In the genomic region with DNA sequence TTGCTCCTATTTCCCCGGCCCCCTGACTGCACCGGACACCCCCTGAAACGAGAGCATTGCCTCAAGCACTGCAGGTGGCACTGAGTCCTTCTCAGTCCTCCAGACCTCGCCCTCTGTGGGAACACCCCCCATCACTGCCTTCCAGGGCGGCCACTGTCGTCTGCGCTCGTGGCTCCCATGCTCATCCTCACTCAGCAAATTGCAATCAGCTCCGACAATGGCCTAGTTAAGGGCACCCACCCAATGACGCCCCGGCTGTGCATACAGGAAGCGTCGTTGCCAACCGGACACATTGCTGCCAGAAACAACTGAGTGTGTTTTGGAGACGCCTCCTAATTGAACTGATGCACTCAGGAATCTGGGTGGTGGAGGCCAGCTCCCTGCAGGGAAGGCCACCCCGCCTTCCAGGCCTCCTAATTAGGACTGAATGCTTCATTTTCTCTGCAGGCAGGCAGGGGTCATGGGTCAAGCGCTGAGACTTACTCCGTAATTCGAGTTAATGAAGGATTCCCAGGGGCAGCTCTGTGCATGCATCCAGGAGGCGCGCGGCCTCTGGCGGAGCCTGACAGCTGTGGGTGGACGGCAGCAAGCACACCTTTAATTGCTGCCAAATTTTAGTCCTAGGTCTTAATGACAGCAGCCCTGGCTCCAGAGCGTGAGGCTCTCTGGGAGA, we compare ENCODE assay signal across 25 cellular contexts.
DNase-seq lines count a peak whose midpoint lies in the region; ATAC-seq, FAIRE-seq and TF ChIP-seq lines count a peak whose summit lies in the region.
"Had no signal": no experiment of that assay in that cellular context is flagged by ENCODE, and none has a peak within 500 bp of the region (broad histone marks: within the 10 kb centered on the region; RNA-seq: fewer than 3 reads in every experiment).

No MANE protein-coding gene starts in this region.

- no peak overlapping the region for H3K4me3 ChIP-seq in kidney (ENCODE audit: low read length in 2 of 2)
- H3K4me3 ChIP-seq: BLaER1, dorsolateral prefrontal cortex, lung, PC-9, SK-N-MC, suprapubic skin had no signal

- H3K27ac Mint-ChIP-seq in stimulated activated effector memory CD8-positive, alpha-beta T cell treated with anti-CD3 and anti-CD28 coated beads, Interleukin-12 subunit alpha, Interleukin-12 subunit beta, amount 100 ng/mL, for 72 hours = peak overlapping the region; percentile 79
- H3K27ac Mint-ChIP-seq: activated T-helper 17 cell treated with anti-CD3 and anti-CD28 coated beads, Interleukin-2, amount 50 U/mL, for 72 hours had no signal

- H3K4me1 ChIP-seq in kidney (ENCODE audit: control insufficient read depth in 1 of 2, insufficient read depth in 1 of 2, low read depth in 1 of 2, low read length in 2 of 2) = peaks cover 0 to 3% of the 10 kb centered on the region in 2 donors

- no peak overlapping the region for H3K4me3 Mint-ChIP-seq in stimulated activated effector memory CD8-positive, alpha-beta T cell treated with anti-CD3 and anti-CD28 coated beads, Interleukin-12 subunit alpha, Interleukin-12 subunit beta, amount 100 ng/mL, for 72 hours
- H3K4me3 Mint-ChIP-seq: activated T-helper 17 cell treated with anti-CD3 and anti-CD28 coated beads, Interleukin-2, amount 50 U/mL, for 72 hours had no signal

- peaks cover 10% of the 10 kb centered on the region for H3K36me3 Mint-ChIP-seq in stimulated activated effector memory CD8-positive, alpha-beta T cell treated with anti-CD3 and anti-CD28 coated beads, Interleukin-12 subunit alpha, Interleukin-12 subunit beta, amount 100 ng/mL, for 72 hours

- FAIRE-seq in kidney (lab: Jason Lieb, UNC) = no peak
- FAIRE-seq: A204.1, bronchial epithelial cell, D721Med, small intestine had no signal

- H3K27ac ChIP-seq in kidney (ENCODE audit: low read depth in 2 of 2, low read length in 2 of 2) = no peak overlapping the region
- H3K27ac ChIP-seq: BLaER1, dorsolateral prefrontal cortex, KMS-11, PC-9, SK-N-MC, suprapubic skin had no signal

- no peaks in the 10 kb centered on the region for H3K9me3 Mint-ChIP-seq in stimulated activated effector memory CD8-positive, alpha-beta T cell treated with anti-CD3 and anti-CD28 coated beads, Interleukin-12 subunit alpha, Interleukin-12 subunit beta, amount 100 ng/mL, for 72 hours
- H3K9me3 Mint-ChIP-seq: activated T-helper 17 cell treated with anti-CD3 and anti-CD28 coated beads, Interleukin-2, amount 50 U/mL, for 72 hours had no signal

- peak; percentile 15 to 32 for DNase-seq in NCI-H2081 (lab: John Stamatoyannopoulos, UW)
- no peak for DNase-seq in NCI-H2081 treated with DMSO at 0.1 percent for 48 hours (lab: John Stamatoyannopoulos, UW)
- DNase-seq in NCI-H2171 (lab: John Stamatoyannopoulos, UW) = peak; percentile 8
- peak; percentile 69 for DNase-seq in kidney
- no peak for DNase-seq in stimulated activated effector memory CD8-positive, alpha-beta T cell treated with anti-CD3 and anti-CD28 coated beads, Interleukin-12 subunit alpha, Interleukin-12 subunit beta, amount 100 ng/mL, for 72 hours (ENCODE audit: low spot score in 2 of 2)
- DNase-seq in activated CD8-positive, alpha-beta memory T cell treated with anti-CD3 and anti-CD28 coated beads, Interleukin-2, amount 50 U/mL, for 4 hours = no peak
- DNase-seq in NCI-H1092 (lab: John Stamatoyannopoulos, UW) = no peak
- DNase-seq: NCI-H1417 treated with DMSO at 0.1 percent for 48 hours; NCI-H774; small intestine; stimulated activated CD4-positive, alpha-beta T cell treated with anti-CD3 and anti-CD28 coated beads, Interleukin-4, amount 100 ng/mL, for 4 hours had no signal

- peaks cover 18% of the 10 kb centered on the region for H3K4me1 Mint-ChIP-seq in stimulated activated effector memory CD8-positive, alpha-beta T cell treated with anti-CD3 and anti-CD28 coated beads, Interleukin-12 subunit alpha, Interleukin-12 subunit beta, amount 100 ng/mL, for 72 hours

- no peak for TF ChIP-seq CTCF in kidney (IDR thresholded peaks at IDR 0.05; ENCODE audit: borderline replicate concordance, extremely low read depth, insufficient read depth)

- intact Hi-C loops in kidney (cut with DNase I) = no loop called here

- H3K36me3 ChIP-seq in kidney (ENCODE audit: control insufficient read depth in 1 of 2, insufficient read depth in 2 of 2, low read length in 2 of 2) = no peaks in the 10 kb centered on the region
- H3K36me3 ChIP-seq: suprapubic skin had no signal

- H3K9me3 ChIP-seq in kidney (ENCODE audit: control insufficient read depth in 1 of 2, low read length in 2 of 2) = no peaks in the 10 kb centered on the region
- H3K9me3 ChIP-seq: BLaER1, suprapubic skin had no signal

- H3K9ac ChIP-seq in kidney (ENCODE audit: low read length in 2 of 2) = no peak overlapping the region
- H3K9ac ChIP-seq: BLaER1, KMS-11 had no signal

- no peak for ATAC-seq in stimulated activated effector memory CD8-positive, alpha-beta T cell treated with anti-CD3 and anti-CD28 coated beads, Interleukin-12 subunit alpha, Interleukin-12 subunit beta, amount 100 ng/mL, for 72 hours
- no peak for ATAC-seq in HG03520 (IDR thresholded peaks at IDR 0.05; ENCODE audit: unreplicated experiment)
- ATAC-seq: activated CD4-positive, CD25-positive, alpha-beta regulatory T cell treated with anti-CD3 and anti-CD28 coated beads, Interleukin-2, amount 50 U/mL, for 24 hours; activated T-helper 17 cell treated with anti-CD3 and anti-CD28 coated beads, Interleukin-2, amount 50 U/mL, for 72 hours; esophagus mucosa had no signal

Comparison
In these comparisons a context has a peak if more than half of its experiments do, and no peak if none do; other contexts are left out.
1. DNase-seq: peak in NCI-H2081 (2 of 2), NCI-H2171 (single experiment) and kidney (single experiment); none in NCI-H2081 treated with DMSO at 0.1 percent for 48 hours (single experiment), stimulated activated effector memory CD8-positive, alpha-beta T cell treated with anti-CD3 and anti-CD28 coated beads, Interleukin-12 subunit alpha, Interleukin-12 subunit beta, amount 100 ng/mL, for 72 hours (0 of 2), activated CD8-positive, alpha-beta memory T cell treated with anti-CD3 and anti-CD28 coated beads, Interleukin-2, amount 50 U/mL, for 4 hours (single experiment) and NCI-H1092 (single experiment).